In genomic region chr22:38697055-38697980, GRCh38 we compare ENCODE assay signal across 7 cellular contexts. TPM values are rescaled to one million over a fixed set of nuclear protein-coding genes. Genes with fewer than 3 reads are reported as not detected.
DNase-seq lines count a peak whose midpoint lies in the region; ATAC-seq and TF ChIP-seq lines count a peak whose summit lies in the region.

No MANE protein-coding gene starts in this region.

- H3K27ac Mint-ChIP-seq in activated naive CD8-positive, alpha-beta T cell treated with anti-CD3 and anti-CD28 coated beads for 36 hours: peak overlapping the region; percentile 83

- no peak overlapping the region for H3K9ac ChIP-seq in HUES6 (ENCODE audit: low read length)

- peaks cover 61% of the 10 kb centered on the region for H3K4me1 Mint-ChIP-seq in activated naive CD8-positive, alpha-beta T cell treated with anti-CD3 and anti-CD28 coated beads for 36 hours

- H3K9me3 ChIP-seq in HUES6 (ENCODE audit: control insufficient read depth, insufficient read depth, low read depth, low read length): no peaks in the 10 kb centered on the region
- H3K9me3 ChIP-seq in right atrium auricular region: no peaks in the 10 kb centered on the region
- H3K9me3 ChIP-seq in stomach: no peaks in the 10 kb centered on the region

- WGBS in stomach, 5 donors: 26 to 38% (median 31%) methylated on average over 10 of the region's 10 CpGs

- H3K4me1 ChIP-seq in HUES6 (ENCODE audit: control insufficient read depth, insufficient read depth, low read length) (peaks cover 24% of the 10 kb centered on the region), right atrium auricular region (peaks cover 0 to 57% of the 10 kb centered on the region in 2 donors), stomach (peaks cover 54 to 78% (median 67%) of the 10 kb centered on the region in 4 donors)

- H3K27me3 ChIP-seq in HUES6 (ENCODE audit: control insufficient read depth, insufficient read depth, low read length) (no peaks in the 10 kb centered on the region), right atrium auricular region (no peaks in the 10 kb centered on the region), stomach (no peaks in the 10 kb centered on the region)

- no peaks in the 10 kb centered on the region for H3K27me3 Mint-ChIP-seq in activated naive CD8-positive, alpha-beta T cell treated with anti-CD3 and anti-CD28 coated beads for 36 hours

- H3K36me3 ChIP-seq in HUES6 (ENCODE audit: control insufficient read depth, insufficient read depth, low read length): peaks cover 25% of the 10 kb centered on the region
- H3K36me3 ChIP-seq in right atrium auricular region: peaks cover 1% of the 10 kb centered on the region
- peaks cover 0 to 20% (median 16%) of the 10 kb centered on the region in 4 donors for H3K36me3 ChIP-seq in stomach

- intact Hi-C loops in stomach (cut with DNase I; ENCODE audit: low total_unique reads): no loop called here

- TF ChIP-seq EP300 in stomach (IDR thresholded peaks at IDR 0.05): no peak

- H3K4me3 ChIP-seq in HUES6 (ENCODE audit: low read depth, low read length) (peak overlapping the region; percentile 98; the same call in 1 of the 2 replicates), right atrium auricular region (peak overlapping the region in 1 of 2 donors; percentile 94), stomach (peak overlapping the region in 2 of 4 donors; percentile 59 to 66)

- TF ChIP-seq POLR2A in stomach (IDR thresholded peaks at IDR 0.05): no peak

- H3K9me3 Mint-ChIP-seq in activated naive CD8-positive, alpha-beta T cell treated with anti-CD3 and anti-CD28 coated beads for 36 hours: no peaks in the 10 kb centered on the region

- no peak for DNase-seq in activated naive CD8-positive, alpha-beta T cell treated with anti-CD3 and anti-CD28 coated beads for 36 hours
- DNase-seq in right atrium auricular region (ENCODE audit: low spot score) (no peak), stomach (peak; percentile 70), NCI-H1105 (lab: John Stamatoyannopoulos, UW) (no peak), HEK293T (ENCODE audit: extremely low spot score) (no peak)

- POLR2A ChIA-PET in HEK293T (lab: Yijun Ruan, JAX): interaction anchor here (0.6 to 4.4 kb wide), 5 partner anchors 8 to 191 kb away, joined by 3 to 65 read pairs (median 4); partner anchors contain the start of genes DDX17, GTPBP1 and TOMM22

- H3K27ac ChIP-seq in HUES6 (ENCODE audit: low read depth, low read length) (0 out of 2 replicates have a peak overlapping the region, but pooled peaks have one; percentile 8), right atrium auricular region (peak overlapping the region; percentile 68 to 100), stomach (peak overlapping the region; percentile 85 to 99 (median 98))

- H3K4me3 Mint-ChIP-seq in activated naive CD8-positive, alpha-beta T cell treated with anti-CD3 and anti-CD28 coated beads for 36 hours: peak overlapping the region; percentile 89

- H3K36me3 Mint-ChIP-seq in activated naive CD8-positive, alpha-beta T cell treated with anti-CD3 and anti-CD28 coated beads for 36 hours: peaks cover 58% of the 10 kb centered on the region

- TF ChIP-seq CTCF in right atrium auricular region (IDR thresholded peaks at IDR 0.05) (no peak), stomach (IDR thresholded peaks at IDR 0.05) (no peak)

- no peak for ATAC-seq in GM18511 (IDR thresholded peaks at IDR 0.05; ENCODE audit: unreplicated experiment)

- CTCF ChIA-PET in HEK293T (lab: Yijun Ruan, JAX): interaction anchor here (0.7 to 0.9 kb wide), 2 partner anchors 16 to 33 kb away, joined by 4 read pairs; partner anchors contain the start of gene TOMM22

TF ChIP-seq in HEK293T, 16 proteins besides CTCF, POLR2A, EP300 and RAD21:
- TF ChIP-seq ELF4 (IDR thresholded peaks at IDR 0.05) (no peak), SUZ12 (IDR thresholded peaks at IDR 0.05) (no peak), ZNF384 (IDR thresholded peaks at IDR 0.05) (no peak), CTBP1 (IDR thresholded peaks at IDR 0.05; ENCODE audit: borderline replicate concordance) (no peak), LEF1 (IDR thresholded peaks at IDR 0.05; ENCODE audit: borderline replicate concordance) (no peak), FOXM1 (IDR thresholded peaks at IDR 0.05; ENCODE audit: borderline replicate concordance) (no peak), NFRKB (IDR thresholded peaks at IDR 0.05) (no peak), HDGF (IDR thresholded peaks at IDR 0.05; ENCODE audit: borderline replicate concordance) (no peak), ARNT (IDR thresholded peaks at IDR 0.05) (no peak), BHLHE40 (IDR thresholded peaks at IDR 0.05; ENCODE audit: borderline replicate concordance) (no peak), L3MBTL2 (conservative IDR thresholded peaks at IDR 0.05) (no peak), PKNOX1 (IDR thresholded peaks at IDR 0.05) (no peak), FOXK2 (IDR thresholded peaks at IDR 0.05) (no peak), FOXA1 (IDR thresholded peaks at IDR 0.05) (no peak), SP1 (IDR thresholded peaks at IDR 0.05) (no peak)

RNA-seq across cellular contexts. Expression of gene JOSD1, which starts 3.4 kb away (rescaled TPM):
- total RNA-seq in activated naive CD8-positive, alpha-beta T cell treated with anti-CD3 and anti-CD28 coated beads for 36 hours: 10 to 100 TPM; 79.4 to 83.7 TPM
- total RNA-seq in right atrium auricular region (10 to 100 TPM; 20.0 to 37.3 TPM), stomach (10 to 100 TPM; 21.0 to 66.1 (median 35.7) TPM)
- 10 to 100 TPM; 17.9 to 45.1 (median 20.8) TPM for polyA plus RNA-seq in stomach

RNA-seq across cellular contexts. Expression of gene GTPBP1, which starts 8.4 kb away (rescaled TPM):
- total RNA-seq in activated naive CD8-positive, alpha-beta T cell treated with anti-CD3 and anti-CD28 coated beads for 36 hours: 10 to 100 TPM; 82.4 TPM
- total RNA-seq in right atrium auricular region: 10 to 100 TPM; 23.2 to 32.2 TPM
- total RNA-seq in stomach: 100 to 1,000 TPM in 1 of 5 donors, 10 to 100 TPM in 4; 23.8 to 199 (median 41.6) TPM
- polyA plus RNA-seq in stomach: 10 to 100 TPM in 2 of 3 donors, 1 to 10 TPM in 1; 9.2 to 18.6 (median 11.0) TPM

RNA-seq across cellular contexts. Expression of gene TOMM22, which starts 15.6 kb away (rescaled TPM):
- total RNA-seq in activated naive CD8-positive, alpha-beta T cell treated with anti-CD3 and anti-CD28 coated beads for 36 hours: 100 to 1,000 TPM; 193 to 211 TPM
- total RNA-seq in right atrium auricular region (10 to 100 TPM; 36.9 to 42.5 TPM), stomach (10 to 100 TPM; 22.6 to 66.5 (median 26.1) TPM)
- polyA plus RNA-seq in stomach: 10 to 100 TPM; 31.5 to 58.2 (median 43.3) TPM

RNA-seq across cellular contexts. Expression of gene CBY1, which starts 40.9 kb away (rescaled TPM):
- total RNA-seq in activated naive CD8-positive, alpha-beta T cell treated with anti-CD3 and anti-CD28 coated beads for 36 hours: 10 to 100 TPM; 11.5 to 11.9 TPM
- total RNA-seq in right atrium auricular region (10 to 100 TPM; 23.0 to 27.9 TPM), stomach (10 to 100 TPM in 2 of 5 donors, 1 to 10 TPM in 3; 1.8 to 38.4 (median 9.9) TPM)
- polyA plus RNA-seq in stomach: 10 to 100 TPM; 40.9 to 43.6 (median 41.3) TPM

RNA-seq across cellular contexts. Expression of gene FAM227A, which starts 41.1 kb away (rescaled TPM):
- under 1 TPM; 0.35 to 0.50 TPM for total RNA-seq in activated naive CD8-positive, alpha-beta T cell treated with anti-CD3 and anti-CD28 coated beads for 36 hours
- total RNA-seq in right atrium auricular region (1 to 10 TPM in 1 of 2 donors, under 1 TPM in 1; 0.70 to 1.1 TPM), stomach (10 to 100 TPM in 1 of 5 donors, 1 to 10 TPM in 2, under 1 TPM in 2; under 0.01 to 39.1 (median 1.2) TPM)
- 1 to 10 TPM in 1 of 3 donors, under 1 TPM in 2; 0.23 to 2.0 (median 0.44) TPM for polyA plus RNA-seq in stomach

Comparison
In these comparisons a context has a peak if more than half of its experiments do, and no peak if none do; other contexts are left out.
1. H3K27ac ChIP-seq: peak in every context shown above with its lines; median percentile 98 in stomach; 84 in right atrium auricular region; 8 in HUES6.